Comparison of ENCODE assay signal across 1 cellular context in the genomic region with DNA sequence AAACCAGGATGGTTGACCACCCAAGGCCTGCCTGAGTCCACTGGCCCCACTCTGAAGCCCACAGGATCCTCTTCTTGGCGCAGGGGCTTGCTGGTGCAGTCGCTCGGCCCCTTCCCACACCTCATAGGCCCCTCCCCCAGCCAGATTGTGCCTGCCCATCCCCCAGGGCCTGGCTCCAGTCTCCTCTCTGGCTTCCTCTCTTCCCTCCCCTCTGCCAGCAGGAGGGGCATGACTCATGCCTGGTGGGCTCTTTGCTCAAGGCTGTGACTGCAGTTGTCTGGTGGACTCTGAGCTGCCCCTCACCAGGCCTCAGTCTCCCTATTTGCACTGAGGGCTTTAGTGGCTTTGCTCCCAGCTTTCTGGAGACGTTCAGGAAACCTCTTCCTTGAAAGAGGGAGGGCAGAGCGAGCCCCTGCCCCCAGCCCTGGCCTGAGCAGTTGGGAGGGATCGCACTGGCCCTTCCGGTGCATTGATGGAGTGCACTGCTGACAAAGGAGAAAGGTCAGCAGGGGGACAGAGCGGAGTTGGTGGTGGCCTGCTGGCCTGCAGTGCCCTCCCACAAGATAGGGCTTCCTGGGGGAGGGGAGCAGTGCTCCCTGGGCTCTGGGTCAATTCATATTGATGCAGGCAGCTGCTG.
A peak's percentile ranks its signal among the peaks of the same experiment; 100 is the strongest.
TF ChIP-seq lines count a peak whose summit lies in the region.

No MANE protein-coding gene starts in this region.

TF ChIP-seq in HepG2, 621 proteins besides CTCF, POLR2A, EP300 and RAD21 (continued from another document and continues in another):
- TF ChIP-seq ZNF253 (CRISPR knock-in tag; IDR thresholded peaks at IDR 0.05; ENCODE audit: borderline replicate concordance), result no peak
- TF ChIP-seq ZMYM3 (CRISPR knock-in tag; IDR thresholded peaks at IDR 0.05), result no peak
- TF ChIP-seq XBP1 (CRISPR knock-in tag; IDR thresholded peaks at IDR 0.05), result no peak
- no peak for TF ChIP-seq ZNF782 (CRISPR knock-in tag; IDR thresholded peaks at IDR 0.05; ENCODE audit: borderline replicate concordance)
- TF ChIP-seq, protein P1, sequence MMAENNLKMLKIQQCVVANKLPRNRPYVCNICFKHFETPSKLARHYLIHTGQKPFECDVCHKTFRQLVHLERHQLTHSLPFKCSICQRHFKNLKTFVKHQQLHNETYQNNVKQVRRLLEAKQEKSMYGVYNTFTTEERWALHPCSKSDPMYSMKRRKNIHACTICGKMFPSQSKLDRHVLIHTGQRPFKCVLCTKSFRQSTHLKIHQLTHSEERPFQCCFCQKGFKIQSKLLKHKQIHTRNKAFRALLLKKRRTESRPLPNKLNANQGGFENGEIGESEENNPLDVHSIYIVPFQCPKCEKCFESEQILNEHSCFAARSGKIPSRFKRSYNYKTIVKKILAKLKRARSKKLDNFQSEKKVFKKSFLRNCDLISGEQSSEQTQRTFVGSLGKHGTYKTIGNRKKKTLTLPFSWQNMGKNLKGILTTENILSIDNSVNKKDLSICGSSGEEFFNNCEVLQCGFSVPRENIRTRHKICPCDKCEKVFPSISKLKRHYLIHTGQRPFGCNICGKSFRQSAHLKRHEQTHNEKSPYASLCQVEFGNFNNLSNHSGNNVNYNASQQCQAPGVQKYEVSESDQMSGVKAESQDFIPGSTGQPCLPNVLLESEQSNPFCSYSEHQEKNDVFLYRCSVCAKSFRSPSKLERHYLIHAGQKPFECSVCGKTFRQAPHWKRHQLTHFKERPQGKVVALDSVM (CRISPR knock-in tag; IDR thresholded peaks at IDR 0.05), result no peak
- no peak for TF ChIP-seq SRSF1 (optimal IDR thresholded peaks at IDR 0.05; ENCODE audit: low read depth, low read length)
- TF ChIP-seq, protein P2, sequence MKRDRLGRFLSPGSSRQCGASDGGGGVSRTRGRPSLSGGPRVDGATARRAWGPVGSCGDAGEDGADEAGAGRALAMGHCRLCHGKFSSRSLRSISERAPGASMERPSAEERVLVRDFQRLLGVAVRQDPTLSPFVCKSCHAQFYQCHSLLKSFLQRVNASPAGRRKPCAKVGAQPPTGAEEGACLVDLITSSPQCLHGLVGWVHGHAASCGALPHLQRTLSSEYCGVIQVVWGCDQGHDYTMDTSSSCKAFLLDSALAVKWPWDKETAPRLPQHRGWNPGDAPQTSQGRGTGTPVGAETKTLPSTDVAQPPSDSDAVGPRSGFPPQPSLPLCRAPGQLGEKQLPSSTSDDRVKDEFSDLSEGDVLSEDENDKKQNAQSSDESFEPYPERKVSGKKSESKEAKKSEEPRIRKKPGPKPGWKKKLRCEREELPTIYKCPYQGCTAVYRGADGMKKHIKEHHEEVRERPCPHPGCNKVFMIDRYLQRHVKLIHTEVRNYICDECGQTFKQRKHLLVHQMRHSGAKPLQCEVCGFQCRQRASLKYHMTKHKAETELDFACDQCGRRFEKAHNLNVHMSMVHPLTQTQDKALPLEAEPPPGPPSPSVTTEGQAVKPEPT (CRISPR knock-in tag; IDR thresholded peaks at IDR 0.05; ENCODE audit: low read depth), result no peak
- TF ChIP-seq ZNF674 (CRISPR knock-in tag; IDR thresholded peaks at IDR 0.05; ENCODE audit: low read depth), result no peak
- TF ChIP-seq ZNF44 (CRISPR knock-in tag; IDR thresholded peaks at IDR 0.05), result no peak
- TF ChIP-seq ZNF781 (CRISPR knock-in tag; IDR thresholded peaks at IDR 0.05; ENCODE audit: borderline replicate concordance, not compliant biosample characterization), result no peak
- no peak for TF ChIP-seq ZNF572 (CRISPR knock-in tag; IDR thresholded peaks at IDR 0.05)
- TF ChIP-seq, protein P3, sequence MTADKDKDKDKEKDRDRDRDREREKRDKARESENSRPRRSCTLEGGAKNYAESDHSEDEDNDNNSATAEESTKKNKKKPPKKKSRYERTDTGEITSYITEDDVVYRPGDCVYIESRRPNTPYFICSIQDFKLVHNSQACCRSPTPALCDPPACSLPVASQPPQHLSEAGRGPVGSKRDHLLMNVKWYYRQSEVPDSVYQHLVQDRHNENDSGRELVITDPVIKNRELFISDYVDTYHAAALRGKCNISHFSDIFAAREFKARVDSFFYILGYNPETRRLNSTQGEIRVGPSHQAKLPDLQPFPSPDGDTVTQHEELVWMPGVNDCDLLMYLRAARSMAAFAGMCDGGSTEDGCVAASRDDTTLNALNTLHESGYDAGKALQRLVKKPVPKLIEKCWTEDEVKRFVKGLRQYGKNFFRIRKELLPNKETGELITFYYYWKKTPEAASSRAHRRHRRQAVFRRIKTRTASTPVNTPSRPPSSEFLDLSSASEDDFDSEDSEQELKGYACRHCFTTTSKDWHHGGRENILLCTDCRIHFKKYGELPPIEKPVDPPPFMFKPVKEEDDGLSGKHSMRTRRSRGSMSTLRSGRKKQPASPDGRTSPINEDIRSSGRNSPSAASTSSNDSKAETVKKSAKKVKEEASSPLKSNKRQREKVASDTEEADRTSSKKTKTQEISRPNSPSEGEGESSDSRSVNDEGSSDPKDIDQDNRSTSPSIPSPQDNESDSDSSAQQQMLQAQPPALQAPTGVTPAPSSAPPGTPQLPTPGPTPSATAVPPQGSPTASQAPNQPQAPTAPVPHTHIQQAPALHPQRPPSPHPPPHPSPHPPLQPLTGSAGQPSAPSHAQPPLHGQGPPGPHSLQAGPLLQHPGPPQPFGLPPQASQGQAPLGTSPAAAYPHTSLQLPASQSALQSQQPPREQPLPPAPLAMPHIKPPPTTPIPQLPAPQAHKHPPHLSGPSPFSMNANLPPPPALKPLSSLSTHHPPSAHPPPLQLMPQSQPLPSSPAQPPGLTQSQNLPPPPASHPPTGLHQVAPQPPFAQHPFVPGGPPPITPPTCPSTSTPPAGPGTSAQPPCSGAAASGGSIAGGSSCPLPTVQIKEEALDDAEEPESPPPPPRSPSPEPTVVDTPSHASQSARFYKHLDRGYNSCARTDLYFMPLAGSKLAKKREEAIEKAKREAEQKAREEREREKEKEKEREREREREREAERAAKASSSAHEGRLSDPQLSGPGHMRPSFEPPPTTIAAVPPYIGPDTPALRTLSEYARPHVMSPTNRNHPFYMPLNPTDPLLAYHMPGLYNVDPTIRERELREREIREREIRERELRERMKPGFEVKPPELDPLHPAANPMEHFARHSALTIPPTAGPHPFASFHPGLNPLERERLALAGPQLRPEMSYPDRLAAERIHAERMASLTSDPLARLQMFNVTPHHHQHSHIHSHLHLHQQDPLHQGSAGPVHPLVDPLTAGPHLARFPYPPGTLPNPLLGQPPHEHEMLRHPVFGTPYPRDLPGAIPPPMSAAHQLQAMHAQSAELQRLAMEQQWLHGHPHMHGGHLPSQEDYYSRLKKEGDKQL (CRISPR knock-in tag; IDR thresholded peaks at IDR 0.05; ENCODE audit: low read depth), result no peak
- TF ChIP-seq, protein P4, sequence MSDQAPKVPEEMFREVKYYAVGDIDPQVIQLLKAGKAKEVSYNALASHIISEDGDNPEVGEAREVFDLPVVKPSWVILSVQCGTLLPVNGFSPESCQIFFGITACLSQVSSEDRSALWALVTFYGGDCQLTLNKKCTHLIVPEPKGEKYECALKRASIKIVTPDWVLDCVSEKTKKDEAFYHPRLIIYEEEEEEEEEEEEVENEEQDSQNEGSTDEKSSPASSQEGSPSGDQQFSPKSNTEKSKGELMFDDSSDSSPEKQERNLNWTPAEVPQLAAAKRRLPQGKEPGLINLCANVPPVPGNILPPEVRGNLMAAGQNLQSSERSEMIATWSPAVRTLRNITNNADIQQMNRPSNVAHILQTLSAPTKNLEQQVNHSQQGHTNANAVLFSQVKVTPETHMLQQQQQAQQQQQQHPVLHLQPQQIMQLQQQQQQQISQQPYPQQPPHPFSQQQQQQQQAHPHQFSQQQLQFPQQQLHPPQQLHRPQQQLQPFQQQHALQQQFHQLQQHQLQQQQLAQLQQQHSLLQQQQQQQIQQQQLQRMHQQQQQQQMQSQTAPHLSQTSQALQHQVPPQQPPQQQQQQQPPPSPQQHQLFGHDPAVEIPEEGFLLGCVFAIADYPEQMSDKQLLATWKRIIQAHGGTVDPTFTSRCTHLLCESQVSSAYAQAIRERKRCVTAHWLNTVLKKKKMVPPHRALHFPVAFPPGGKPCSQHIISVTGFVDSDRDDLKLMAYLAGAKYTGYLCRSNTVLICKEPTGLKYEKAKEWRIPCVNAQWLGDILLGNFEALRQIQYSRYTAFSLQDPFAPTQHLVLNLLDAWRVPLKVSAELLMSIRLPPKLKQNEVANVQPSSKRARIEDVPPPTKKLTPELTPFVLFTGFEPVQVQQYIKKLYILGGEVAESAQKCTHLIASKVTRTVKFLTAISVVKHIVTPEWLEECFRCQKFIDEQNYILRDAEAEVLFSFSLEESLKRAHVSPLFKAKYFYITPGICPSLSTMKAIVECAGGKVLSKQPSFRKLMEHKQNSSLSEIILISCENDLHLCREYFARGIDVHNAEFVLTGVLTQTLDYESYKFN (CRISPR knock-in tag; conservative IDR thresholded peaks at IDR 0.05), result peak; percentile 78
- TF ChIP-seq ZSCAN12 (CRISPR knock-in tag; IDR thresholded peaks at IDR 0.05), result no peak
- no peak for TF ChIP-seq ZNF570 (CRISPR knock-in tag; IDR thresholded peaks at IDR 0.05; ENCODE audit: borderline replicate concordance)
- TF ChIP-seq ZFP41 (CRISPR knock-in tag; IDR thresholded peaks at IDR 0.05; ENCODE audit: borderline replicate concordance), result no peak
- no peak for TF ChIP-seq HDAC1 (CRISPR knock-in tag; IDR thresholded peaks at IDR 0.05)
- TF ChIP-seq NFIB (CRISPR knock-in tag; IDR thresholded peaks at IDR 0.05; ENCODE audit: borderline replicate concordance), result no peak
- TF ChIP-seq ZKSCAN1 (IDR thresholded peaks at IDR 0.05; ENCODE audit: low read length), result no peak
- peak; percentile 72 for TF ChIP-seq ZNF263 (CRISPR knock-in tag; IDR thresholded peaks at IDR 0.05)
- TF ChIP-seq NKX3-1 (CRISPR knock-in tag; IDR thresholded peaks at IDR 0.05), result no peak
- TF ChIP-seq AGO2 (optimal IDR thresholded peaks at IDR 0.05; ENCODE audit: low read depth, low read length), result peak; percentile 30
- no peak for TF ChIP-seq ZNF761 (CRISPR knock-in tag; conservative IDR thresholded peaks at IDR 0.05)
- TF ChIP-seq ONECUT2 (CRISPR knock-in tag; IDR thresholded peaks at IDR 0.05), result no peak
- no peak for TF ChIP-seq ZNF773 (CRISPR knock-in tag; IDR thresholded peaks at IDR 0.05; ENCODE audit: borderline replicate concordance)
- TF ChIP-seq MZF1 (CRISPR knock-in tag; IDR thresholded peaks at IDR 0.05; ENCODE audit: borderline replicate concordance), result no peak
- TF ChIP-seq DNMT1 (CRISPR knock-in tag; IDR thresholded peaks at IDR 0.05), result no peak
- no peak for TF ChIP-seq ZSCAN21 (CRISPR knock-in tag; IDR thresholded peaks at IDR 0.05; ENCODE audit: borderline replicate concordance)
- TF ChIP-seq, protein P5, sequence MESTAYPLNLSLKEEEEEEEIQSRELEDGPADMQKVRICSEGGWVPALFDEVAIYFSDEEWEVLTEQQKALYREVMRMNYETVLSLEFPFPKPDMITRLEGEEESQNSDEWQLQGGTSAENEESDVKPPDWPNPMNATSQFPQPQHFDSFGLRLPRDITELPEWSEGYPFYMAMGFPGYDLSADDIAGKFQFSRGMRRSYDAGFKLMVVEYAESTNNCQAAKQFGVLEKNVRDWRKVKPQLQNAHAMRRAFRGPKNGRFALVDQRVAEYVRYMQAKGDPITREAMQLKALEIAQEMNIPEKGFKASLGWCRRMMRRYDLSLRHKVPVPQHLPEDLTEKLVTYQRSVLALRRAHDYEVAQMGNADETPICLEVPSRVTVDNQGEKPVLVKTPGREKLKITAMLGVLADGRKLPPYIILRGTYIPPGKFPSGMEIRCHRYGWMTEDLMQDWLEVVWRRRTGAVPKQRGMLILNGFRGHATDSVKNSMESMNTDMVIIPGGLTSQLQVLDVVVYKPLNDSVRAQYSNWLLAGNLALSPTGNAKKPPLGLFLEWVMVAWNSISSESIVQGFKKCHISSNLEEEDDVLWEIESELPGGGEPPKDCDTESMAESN (CRISPR knock-in tag; conservative IDR thresholded peaks at IDR 0.05), result no peak
- no peak for TF ChIP-seq RELA (CRISPR knock-in tag; IDR thresholded peaks at IDR 0.05)
- no peak for TF ChIP-seq ZNF7 (CRISPR knock-in tag; IDR thresholded peaks at IDR 0.05)
- TF ChIP-seq, protein P6, sequence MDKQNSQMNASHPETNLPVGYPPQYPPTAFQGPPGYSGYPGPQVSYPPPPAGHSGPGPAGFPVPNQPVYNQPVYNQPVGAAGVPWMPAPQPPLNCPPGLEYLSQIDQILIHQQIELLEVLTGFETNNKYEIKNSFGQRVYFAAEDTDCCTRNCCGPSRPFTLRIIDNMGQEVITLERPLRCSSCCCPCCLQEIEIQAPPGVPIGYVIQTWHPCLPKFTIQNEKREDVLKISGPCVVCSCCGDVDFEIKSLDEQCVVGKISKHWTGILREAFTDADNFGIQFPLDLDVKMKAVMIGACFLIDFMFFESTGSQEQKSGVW (CRISPR knock-in tag; IDR thresholded peaks at IDR 0.05; ENCODE audit: borderline replicate concordance), result no peak
- TF ChIP-seq CBFB (CRISPR knock-in tag; IDR thresholded peaks at IDR 0.05), result no peak
- no peak for TF ChIP-seq CREM (IDR thresholded peaks at IDR 0.05)
- TF ChIP-seq CREM (CRISPR knock-in tag; IDR thresholded peaks at IDR 0.05), result no peak
- no peak for TF ChIP-seq ZNF264 (CRISPR knock-in tag; IDR thresholded peaks at IDR 0.05)
- no peak; the same call in 1 of the 2 replicates for TF ChIP-seq CBX5 (CRISPR knock-in tag; IDR thresholded peaks at IDR 0.05; ENCODE audit: borderline replicate concordance)
- TF ChIP-seq POGZ (CRISPR knock-in tag; IDR thresholded peaks at IDR 0.05), result no peak
- TF ChIP-seq, protein P7, sequence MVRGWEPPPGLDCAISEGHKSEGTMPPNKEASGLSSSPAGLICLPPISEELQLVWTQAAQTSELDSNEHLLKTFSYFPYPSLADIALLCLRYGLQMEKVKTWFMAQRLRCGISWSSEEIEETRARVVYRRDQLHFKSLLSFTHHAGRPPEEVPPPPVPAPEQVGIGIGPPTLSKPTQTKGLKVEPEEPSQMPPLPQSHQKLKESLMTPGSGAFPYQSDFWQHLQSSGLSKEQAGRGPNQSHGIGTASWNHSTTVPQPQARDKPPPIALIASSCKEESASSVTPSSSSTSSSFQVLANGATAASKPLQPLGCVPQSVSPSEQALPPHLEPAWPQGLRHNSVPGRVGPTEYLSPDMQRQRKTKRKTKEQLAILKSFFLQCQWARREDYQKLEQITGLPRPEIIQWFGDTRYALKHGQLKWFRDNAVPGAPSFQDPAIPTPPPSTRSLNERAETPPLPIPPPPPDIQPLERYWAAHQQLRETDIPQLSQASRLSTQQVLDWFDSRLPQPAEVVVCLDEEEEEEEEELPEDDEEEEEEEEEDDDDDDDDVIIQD (CRISPR knock-in tag; IDR thresholded peaks at IDR 0.05; ENCODE audit: low read depth), result peak; percentile 57; the same call in 1 of the 2 replicates
- 0 out of 2 replicates have a peak, but pooled peaks have one; percentile 36 for TF ChIP-seq HNF4A (CRISPR knock-in tag; IDR thresholded peaks at IDR 0.05)
